Comparison of ENCODE assay signal across 1 cellular context in genomic region chr1:234848972-234849641, GRCh38.
TF ChIP-seq lines count a peak whose summit lies in the region.

No MANE protein-coding gene starts in this region.

TF ChIP-seq in K562, 482 proteins besides CTCF, POLR2A, EP300 and RAD21 (continued from another document and continues in another):
- TF ChIP-seq ZNF318 (IDR thresholded peaks at IDR 0.05; ENCODE audit: borderline replicate concordance in 1 of 2, low read depth in 1 of 2), result no peak; a peak in 1 of 4 replicates
- TF ChIP-seq SMAD2 (IDR thresholded peaks at IDR 0.05; ENCODE audit: low read depth, low read length), result no peak
- no peak for TF ChIP-seq BCLAF1 (IDR thresholded peaks at IDR 0.05; ENCODE audit: borderline replicate concordance in 1 of 2, control insufficient read depth in 1 of 2, low read depth in 2 of 2, low read length in 1 of 2)
- no peak for TF ChIP-seq ZNF398 (CRISPR knock-in tag; IDR thresholded peaks at IDR 0.05)
- no peak for TF ChIP-seq KLF1 (tag; IDR thresholded peaks at IDR 0.05)
- TF ChIP-seq EWSR1 (IDR thresholded peaks at IDR 0.05; ENCODE audit: borderline replicate concordance, low read depth, partially characterized antibody), result no peak
- 0 out of 2 replicates have a peak, but pooled peaks have one; percentile 19 for TF ChIP-seq MEF2D (tag; conservative IDR thresholded peaks at IDR 0.05; ENCODE audit: low read depth)
- no peak for TF ChIP-seq KLF13 (tag; IDR thresholded peaks at IDR 0.05; ENCODE audit: borderline replicate concordance, low read depth)
- no peak for TF ChIP-seq E2F8 (IDR thresholded peaks at IDR 0.05; ENCODE audit: low read depth, partially characterized antibody)
- TF ChIP-seq SREBF1 (IDR thresholded peaks at IDR 0.05; ENCODE audit: borderline replicate concordance, low read depth, low read length), result no peak; the same call in 1 of the 2 replicates
- TF ChIP-seq NCOA4 (IDR thresholded peaks at IDR 0.05; ENCODE audit: partially characterized antibody), result no peak
- TF ChIP-seq SMAD4 (CRISPR knock-in tag; conservative IDR thresholded peaks at IDR 0.05), result no peak
- TF ChIP-seq MED1 (CRISPR knock-in tag; IDR thresholded peaks at IDR 0.05; ENCODE audit: borderline replicate concordance), result no peak
- no peak for TF ChIP-seq ZNF589 (CRISPR knock-in tag; IDR thresholded peaks at IDR 0.05; ENCODE audit: low read depth)
- no peak for TF ChIP-seq PPARD (CRISPR knock-in tag; IDR thresholded peaks at IDR 0.05)
- no peak for TF ChIP-seq ELF2 (CRISPR knock-in tag; IDR thresholded peaks at IDR 0.05)
- no peak for TF ChIP-seq CREB5 (CRISPR knock-in tag; IDR thresholded peaks at IDR 0.05)
- no peak for TF ChIP-seq USF2 (CRISPR knock-in tag; IDR thresholded peaks at IDR 0.05)
- TF ChIP-seq ZNF830 (CRISPR knock-in tag; IDR thresholded peaks at IDR 0.05), result no peak
- TF ChIP-seq L3MBTL2 (IDR thresholded peaks at IDR 0.05), result peak; percentile 75
- TF ChIP-seq SMARCE1 (IDR thresholded peaks at IDR 0.05), result peak; percentile 54; the same call in 1 of the 2 replicates
- no peak for TF ChIP-seq COPS2 (conservative IDR thresholded peaks at IDR 0.05)
- TF ChIP-seq RBM34 (IDR thresholded peaks at IDR 0.05; ENCODE audit: borderline replicate concordance, insufficient read depth, low read length), result no peak
- TF ChIP-seq ZNF174 (CRISPR knock-in tag; IDR thresholded peaks at IDR 0.05), result no peak
- no peak for TF ChIP-seq PHF8 (IDR thresholded peaks at IDR 0.05; ENCODE audit: borderline replicate concordance, low read length)
- no peak for TF ChIP-seq NCOR1 (IDR thresholded peaks at IDR 0.05)
- no peak for TF ChIP-seq PTRF (tag; IDR thresholded peaks at IDR 0.05)
- TF ChIP-seq RBM39 (optimal IDR thresholded peaks at IDR 0.05; ENCODE audit: low read depth, low read length), result no peak
- no peak for TF ChIP-seq ZNF436 (CRISPR knock-in tag; IDR thresholded peaks at IDR 0.05)
- no peak for TF ChIP-seq ZNF740 (CRISPR knock-in tag; IDR thresholded peaks at IDR 0.05)
- TF ChIP-seq ZNF740 (tag; IDR thresholded peaks at IDR 0.05), result no peak
- TF ChIP-seq ZNF586 (CRISPR knock-in tag; conservative IDR thresholded peaks at IDR 0.05), result no peak
- TF ChIP-seq SRSF9 (IDR thresholded peaks at IDR 0.05; ENCODE audit: borderline replicate concordance, low read depth, low read length), result no peak
- TF ChIP-seq RNF219 (CRISPR knock-in tag; IDR thresholded peaks at IDR 0.05), result no peak
- TF ChIP-seq TEAD1 (CRISPR knock-in tag; IDR thresholded peaks at IDR 0.05), result 0 out of 4 replicates have a peak, but pooled peaks of 1 of the 2 experiments have one; percentile 63
- TF ChIP-seq HNRNPL (IDR thresholded peaks at IDR 0.05; ENCODE audit: low read depth, low read length), result no peak
- TF ChIP-seq TAL1 (IDR thresholded peaks at IDR 0.05), result no peak
- no peak for TF ChIP-seq RBM14 (IDR thresholded peaks at IDR 0.05; ENCODE audit: borderline replicate concordance, insufficient read depth, low read depth, low read length)
- TF ChIP-seq CREB3 (tag; conservative IDR thresholded peaks at IDR 0.05; ENCODE audit: low read depth), result peak; percentile 62; the same call in 1 of the 2 replicates
